18 cellular contexts compared by ENCODE assay signal in genomic region chr14:97381309-97381708, GRCh38.
DNase-seq lines count a peak whose midpoint lies in the region; ATAC-seq and TF ChIP-seq lines count a peak whose summit lies in the region.
"Had no signal": no experiment of that assay in that cellular context is flagged by ENCODE, and none has a peak within 500 bp of the region (broad histone marks: within the 10 kb centered on the region; RNA-seq: fewer than 3 reads in every experiment).

No MANE protein-coding gene starts in this region.

- H3K4me3 ChIP-seq in HCT116 (replicated peaks in 1 of 2; ENCODE audit: low read depth in 1 of 2, low read length in 2 of 2): no peak overlapping the region
- no peak overlapping the region for H3K4me3 ChIP-seq in endodermal cell (ENCODE audit: low read length)
- H3K4me3 ChIP-seq in neural progenitor cell: no peak overlapping the region
- H3K4me3 ChIP-seq in aorta (ENCODE audit: low read length in 2 of 2): no peak overlapping the region

- H3K4me1 ChIP-seq in HCT116 (ENCODE audit: control insufficient read depth in 1 of 2, insufficient read depth in 2 of 2, low read length in 2 of 2) (peaks cover 0 to 12% of the 10 kb centered on the region in 2 experiments; a peak in 3 of 4 replicates), endodermal cell (ENCODE audit: control insufficient read depth, insufficient read depth, low read length) (no peaks in the 10 kb centered on the region), neural progenitor cell (peaks cover 23% of the 10 kb centered on the region), aorta (ENCODE audit: control insufficient read depth in 1 of 2, insufficient read depth in 2 of 2, low read length in 2 of 2) (no peaks in the 10 kb centered on the region)

- DNase-seq in activated T-cell treated with anti-CD3 and anti-CD28 coated beads, Interleukin-2, amount 50 U/mL, for 72 hours: peak; percentile 14 to 18
- DNase-seq in activated T-cell treated with anti-CD3 and anti-CD28 coated beads, Interleukin-2, amount 50 U/mL, for 1 hour: no peak
- DNase-seq in HCT116 (ENCODE audit: low read depth, low spot score) (no peak), endodermal cell (peak; percentile 25), dedifferentiated amniotic fluid mesenchymal stem cell (ENCODE audit: extremely low spot score) (no peak), neural progenitor cell (ENCODE audit: low spot score) (no peak), aorta (no peak)
- peak; percentile 41 for DNase-seq in activated CD4-positive, alpha-beta memory T cell treated with anti-CD3 and anti-CD28 coated beads, Interleukin-2, amount 10 ng/mL, durations not matched to agents 7 days and 5 days
- DNase-seq: COR-L47, EL, HFFc6, KG1, NCI-H1436 treated with DMSO at 0.1 percent for 48 hours, NCI-H2029 treated with DMSO at 0.1 percent for 48 hours, NCI-H2171 treated with DMSO at 0.1 percent for 48 hours, NCI-H748 treated with DMSO at 0.1 percent for 48 hours had no signal

- H3K9me3 Mint-ChIP-seq in activated T-cell treated with anti-CD3 and anti-CD28 coated beads, Interleukin-2, amount 50 U/mL, for 72 hours: peaks cover 8 to 9% of the 10 kb centered on the region in 2 donors
- peaks cover 4% of the 10 kb centered on the region for H3K9me3 Mint-ChIP-seq in activated CD4-positive, alpha-beta memory T cell treated with anti-CD3 and anti-CD28 coated beads, Interleukin-2, amount 10 ng/mL, durations not matched to agents 7 days and 5 days
- H3K9me3 Mint-ChIP-seq in endodermal cell: no peaks in the 10 kb centered on the region
- H3K9me3 Mint-ChIP-seq in neural progenitor cell: peaks cover 4% of the 10 kb centered on the region

- TF ChIP-seq POLR2A in HCT116 (IDR thresholded peaks at IDR 0.05; ENCODE audit: borderline replicate concordance, extremely low read depth, insufficient read depth, insufficient read length): no peak

- 94% methylated on average over 1 of the region's 1 CpG; no CpG with 5 or more reads in 1 of the 2 experiments for WGBS in endodermal cell (ENCODE audit: insufficient coverage in 1 of 2, insufficient read length in 1 of 2), 2 experiments
- 79 to 83% methylated on average over 1 of the region's 1 CpG for WGBS in aorta, 2 donors

- H3K27ac ChIP-seq in HCT116 (ENCODE audit: low read depth, low read length) (no peak overlapping the region), endodermal cell (ENCODE audit: low read depth, low read length) (no peak overlapping the region), neural progenitor cell (no peak overlapping the region), aorta (ENCODE audit: low read depth in 1 of 2, low read length in 2 of 2) (no peak overlapping the region)
- H3K27ac ChIP-seq: C4-2B, RWPE1 had no signal

- H3K9ac ChIP-seq in HCT116 (ENCODE audit: low read length) (no peak overlapping the region), endodermal cell (ENCODE audit: extremely low read depth, low read length, poor library complexity, severe bottlenecking) (no peak overlapping the region), neural progenitor cell (no peak overlapping the region)

- no peaks in the 10 kb centered on the region for H3F3A ChIP-seq in neural progenitor cell (ENCODE audit: low read depth)

- H3K36me3 ChIP-seq in HCT116 (ENCODE audit: control insufficient read depth in 1 of 2, insufficient read depth in 2 of 2, low read length in 2 of 2) (no peaks in the 10 kb centered on the region), endodermal cell (ENCODE audit: control insufficient read depth, insufficient read depth, low read length) (no peaks in the 10 kb centered on the region), neural progenitor cell (no peaks in the 10 kb centered on the region), aorta (ENCODE audit: control insufficient read depth in 1 of 2, insufficient read depth in 2 of 2, low read length in 1 of 2) (no peaks in the 10 kb centered on the region)

- peak overlapping the region; percentile 53 to 64 for H3K4me3 Mint-ChIP-seq in activated T-cell treated with anti-CD3 and anti-CD28 coated beads, Interleukin-2, amount 50 U/mL, for 72 hours
- H3K4me3 Mint-ChIP-seq in activated CD4-positive, alpha-beta memory T cell treated with anti-CD3 and anti-CD28 coated beads, Interleukin-2, amount 10 ng/mL, durations not matched to agents 7 days and 5 days: no peak overlapping the region
- no peak overlapping the region for H3K4me3 Mint-ChIP-seq in endodermal cell
- H3K4me3 Mint-ChIP-seq in neural progenitor cell: no peak overlapping the region
- H3K4me3 Mint-ChIP-seq: HFFc6 had no signal

- H3K27me3 ChIP-seq in HCT116 (ENCODE audit: insufficient read depth, low read length) (peaks cover 6% of the 10 kb centered on the region; the same call in 1 of the 2 replicates), endodermal cell (ENCODE audit: control insufficient read depth, insufficient read depth, low read length, poor library complexity, severe bottlenecking) (no peaks in the 10 kb centered on the region), neural progenitor cell (no peaks in the 10 kb centered on the region), aorta (ENCODE audit: control insufficient read depth in 1 of 2, insufficient read depth in 2 of 2, low read length in 1 of 2) (peaks cover 0 to 2% of the 10 kb centered on the region in 2 donors)

- H3K27ac Mint-ChIP-seq in activated T-cell treated with anti-CD3 and anti-CD28 coated beads, Interleukin-2, amount 50 U/mL, for 72 hours: peak overlapping the region; percentile 85
- peak overlapping the region; percentile 91 for H3K27ac Mint-ChIP-seq in activated CD4-positive, alpha-beta memory T cell treated with anti-CD3 and anti-CD28 coated beads, Interleukin-2, amount 10 ng/mL, durations not matched to agents 7 days and 5 days
- no peak overlapping the region for H3K27ac Mint-ChIP-seq in endodermal cell
- H3K27ac Mint-ChIP-seq in neural progenitor cell: no peak overlapping the region
- H3K27ac Mint-ChIP-seq: HFFc6 had no signal

- H2AFZ ChIP-seq in HCT116 (ENCODE audit: low read depth, low read length, poor library complexity, severe bottlenecking) (no peak overlapping the region), neural progenitor cell (replicated peaks) (no peak overlapping the region)

- H3K36me3 Mint-ChIP-seq in activated T-cell treated with anti-CD3 and anti-CD28 coated beads, Interleukin-2, amount 50 U/mL, for 72 hours (ENCODE audit: insufficient read depth in 2 of 2): peaks cover 5 to 6% of the 10 kb centered on the region in 2 donors
- H3K36me3 Mint-ChIP-seq in activated CD4-positive, alpha-beta memory T cell treated with anti-CD3 and anti-CD28 coated beads, Interleukin-2, amount 10 ng/mL, durations not matched to agents 7 days and 5 days (ENCODE audit: low read depth): peaks cover 13% of the 10 kb centered on the region
- no peaks in the 10 kb centered on the region for H3K36me3 Mint-ChIP-seq in endodermal cell (ENCODE audit: low read depth)
- H3K36me3 Mint-ChIP-seq in neural progenitor cell: no peaks in the 10 kb centered on the region

- RAD21 ChIA-PET in HCT116 (lab: Charles Lee; ENCODE audit: low non-redundant PET in 1 of 2, low total read pairs in 2 of 2, uncharacterized antibody in 2 of 2, unreplicated experiment in 2 of 2): no interaction called here

- BruUV-seq in HCT116 (replicated peaks; lab: Mats Ljungman, UMichigan): no TSS peak

- intact Hi-C loops in HCT116 (cut with micrococcal nuclease) (no loop called here), aorta (cut with DNase I) (no loop called here)

- CTCF ChIA-PET in HCT116 (lab: Charles Lee): no interaction called here
- CTCF ChIA-PET in activated CD4-positive, alpha-beta memory T cell treated with anti-CD3 and anti-CD28 coated beads, Interleukin-2, amount 10 ng/mL, durations not matched to agents 7 days and 5 days (lab: Charles Lee): no interaction called here

- ATAC-seq in activated T-cell treated with anti-CD3 and anti-CD28 coated beads, Interleukin-2, amount 50 U/mL, for 72 hours (replicated peaks in 1 of 2): no peak
- ATAC-seq in HCT116 (no peak), aorta (ENCODE audit: low FRiP score) (no peak)

- H3K9me3 ChIP-seq in HCT116 (ENCODE audit: control insufficient read depth in 1 of 2, insufficient read depth in 1 of 2, low read depth in 1 of 2, low read length in 2 of 2) (no peaks in the 10 kb centered on the region), endodermal cell (ENCODE audit: control insufficient read depth, low read length) (no peaks in the 10 kb centered on the region), neural progenitor cell (ENCODE audit: low read depth) (no peaks in the 10 kb centered on the region), aorta (ENCODE audit: control insufficient read depth, low read length) (peaks cover 2% of the 10 kb centered on the region)

- H3K27me3 Mint-ChIP-seq in activated T-cell treated with anti-CD3 and anti-CD28 coated beads, Interleukin-2, amount 50 U/mL, for 72 hours (ENCODE audit: low read depth): no peaks in the 10 kb centered on the region
- H3K27me3 Mint-ChIP-seq in activated CD4-positive, alpha-beta memory T cell treated with anti-CD3 and anti-CD28 coated beads, Interleukin-2, amount 10 ng/mL, durations not matched to agents 7 days and 5 days: no peaks in the 10 kb centered on the region
- H3K27me3 Mint-ChIP-seq in endodermal cell (ENCODE audit: insufficient read depth) (peaks cover 14% of the 10 kb centered on the region), neural progenitor cell (ENCODE audit: insufficient read depth, low read depth) (peaks cover 6% of the 10 kb centered on the region)

- TF ChIP-seq CTCF in HCT116 (IDR thresholded peaks at IDR 0.05 in 2 of 3, conservative IDR thresholded peaks at IDR 0.05 in 1 of 3; ENCODE audit: borderline replicate concordance in 1 of 3, insufficient read depth in 1 of 3, low read depth in 2 of 3, low read length in 2 of 3) (no peak), endodermal cell (conservative IDR thresholded peaks at IDR 0.05) (no peak), neural progenitor cell (IDR thresholded peaks at IDR 0.05) (no peak)

- H3K9me2 ChIP-seq in HCT116 (ENCODE audit: insufficient read depth): no peaks in the 10 kb centered on the region

- H3K4me2 ChIP-seq in HCT116 (ENCODE audit: low read length): 0 out of 2 replicates have a peak overlapping the region, but pooled peaks have one; percentile 37
- H3K4me2 ChIP-seq in neural progenitor cell: no peak overlapping the region

- H3K79me2 ChIP-seq in HCT116 (ENCODE audit: insufficient read depth, low read length): no peaks in the 10 kb centered on the region
- H3K79me2 ChIP-seq in neural progenitor cell (ENCODE audit: low read depth): no peaks in the 10 kb centered on the region

- TF ChIP-seq RAD21 in HCT116 (IDR thresholded peaks at IDR 0.05; ENCODE audit: low read depth): no peak

- no peaks in the 10 kb centered on the region for H4K20me1 ChIP-seq in HCT116 (ENCODE audit: insufficient read depth)
- H4K20me1 ChIP-seq in neural progenitor cell (ENCODE audit: low read depth): no peaks in the 10 kb centered on the region

- H3K4me1 Mint-ChIP-seq in activated T-cell treated with anti-CD3 and anti-CD28 coated beads, Interleukin-2, amount 50 U/mL, for 72 hours (ENCODE audit: low read depth): peaks cover 54% of the 10 kb centered on the region
- H3K4me1 Mint-ChIP-seq in activated CD4-positive, alpha-beta memory T cell treated with anti-CD3 and anti-CD28 coated beads, Interleukin-2, amount 10 ng/mL, durations not matched to agents 7 days and 5 days: peaks cover 59% of the 10 kb centered on the region
- H3K4me1 Mint-ChIP-seq in endodermal cell (peaks cover 46% of the 10 kb centered on the region), neural progenitor cell (peaks cover 32% of the 10 kb centered on the region)

- POLR2A ChIA-PET in HCT116 (lab: Charles Lee): no interaction called here
- POLR2A ChIA-PET in activated CD4-positive, alpha-beta memory T cell treated with anti-CD3 and anti-CD28 coated beads, Interleukin-2, amount 10 ng/mL, durations not matched to agents 7 days and 5 days (lab: Charles Lee): interaction anchor here (2.0 to 2.4 kb wide), 2 partner anchors 75 to 76 kb away, joined by 6 to 12 read pairs; no protein-coding TSS in a partner anchor

Comparison
In these comparisons a context has a peak if more than half of its experiments do, and no peak if none do; other contexts are left out.
1. DNase-seq: peak in activated T-cell treated with anti-CD3 and anti-CD28 coated beads, Interleukin-2, amount 50 U/mL, for 72 hours (2 of 2), activated CD4-positive, alpha-beta memory T cell treated with anti-CD3 and anti-CD28 coated beads, Interleukin-2, amount 10 ng/mL, durations not matched to agents 7 days and 5 days (single experiment) and endodermal cell (single experiment); none in activated T-cell treated with anti-CD3 and anti-CD28 coated beads, Interleukin-2, amount 50 U/mL, for 1 hour (single experiment), HCT116 (single experiment), dedifferentiated amniotic fluid mesenchymal stem cell (single experiment), neural progenitor cell (single experiment) and aorta (0 of 2).
2. H3K27ac Mint-ChIP-seq: peak in activated T-cell treated with anti-CD3 and anti-CD28 coated beads, Interleukin-2, amount 50 U/mL, for 72 hours (single experiment) and activated CD4-positive, alpha-beta memory T cell treated with anti-CD3 and anti-CD28 coated beads, Interleukin-2, amount 10 ng/mL, durations not matched to agents 7 days and 5 days (single experiment); none in endodermal cell (single experiment) and neural progenitor cell (single experiment).
3. H3K4me3 Mint-ChIP-seq: peak in activated T-cell treated with anti-CD3 and anti-CD28 coated beads, Interleukin-2, amount 50 U/mL, for 72 hours (2 of 2); none in activated CD4-positive, alpha-beta memory T cell treated with anti-CD3 and anti-CD28 coated beads, Interleukin-2, amount 10 ng/mL, durations not matched to agents 7 days and 5 days (single experiment), endodermal cell (single experiment) and neural progenitor cell (single experiment).